In genomic region chr7:127885222-127885772, GRCh38 we compare ENCODE assay signal across 16 cellular contexts.
DNase-seq lines count a peak whose midpoint lies in the region; ATAC-seq and TF ChIP-seq lines count a peak whose summit lies in the region.
"Had no signal": no experiment of that assay in that cellular context is flagged by ENCODE, and none has a peak within 500 bp of the region (broad histone marks: within the 10 kb centered on the region; RNA-seq: fewer than 3 reads in every experiment).

No MANE protein-coding gene starts in this region.

- intact Hi-C loops in Right ventricle myocardium superior (cut with DNase I) (no loop called here), mucosa of descending colon (cut with DNase I, micrococcal nuclease) (no loop called here)

- H3K4me3 ChIP-seq in right atrium auricular region = no peak overlapping the region
- H3K4me3 ChIP-seq in mucosa of descending colon = no peak overlapping the region
- H3K4me3 ChIP-seq: GM12878, lower lobe of right lung, sigmoid colon, vagina had no signal

- H3K36me3 Mint-ChIP-seq in chondrocyte (ENCODE audit: low read depth) (peaks cover 8% of the 10 kb centered on the region), type B pancreatic cell (peaks cover 24% of the 10 kb centered on the region)

- peaks cover 45% of the 10 kb centered on the region for H3K4me1 Mint-ChIP-seq in chondrocyte (ENCODE audit: low read depth)
- H3K4me1 Mint-ChIP-seq in type B pancreatic cell (ENCODE audit: unreplicated experiment) = peaks cover 24% of the 10 kb centered on the region

- H3K4me3 Mint-ChIP-seq in chondrocyte (ENCODE audit: unreplicated experiment) (no peak overlapping the region), type B pancreatic cell (no peak overlapping the region)
- H3K4me3 Mint-ChIP-seq: CD8-positive, alpha-beta memory T cell; T-helper 17 cell had no signal

- no peak for TF ChIP-seq CTCF in right atrium auricular region (IDR thresholded peaks at IDR 0.05)
- no peak for TF ChIP-seq CTCF in chondrocyte (IDR thresholded peaks at IDR 0.05)
- no peak for TF ChIP-seq CTCF in mucosa of descending colon (IDR thresholded peaks at IDR 0.05)
- TF ChIP-seq CTCF in type B pancreatic cell (conservative IDR thresholded peaks at IDR 0.05) = no peak

- H3K9me3 Mint-ChIP-seq in chondrocyte (ENCODE audit: low read depth) = no peaks in the 10 kb centered on the region
- H3K9me3 Mint-ChIP-seq in type B pancreatic cell = no peaks in the 10 kb centered on the region
- H3K9me3 Mint-ChIP-seq: CD8-positive, alpha-beta memory T cell had no signal

- peak overlapping the region; percentile 60 to 65 for H3K27ac ChIP-seq in right atrium auricular region
- H3K27ac ChIP-seq: lower lobe of right lung, sigmoid colon, vagina had no signal

- H3K27me3 Mint-ChIP-seq in chondrocyte (ENCODE audit: low read depth) = no peaks in the 10 kb centered on the region
- H3K27me3 Mint-ChIP-seq in type B pancreatic cell = no peaks in the 10 kb centered on the region
- H3K27me3 Mint-ChIP-seq: CD8-positive, alpha-beta memory T cell; T-helper 17 cell had no signal

- no peak for DNase-seq in right atrium auricular region (ENCODE audit: low spot score)
- DNase-seq in Right ventricle myocardium superior = no peak
- DNase-seq in chondrocyte (ENCODE audit: low spot score) = no peak
- no peak for DNase-seq in mucosa of descending colon
- DNase-seq in type B pancreatic cell (ENCODE audit: extremely low spot score, unreplicated experiment) = no peak
- no peak for DNase-seq in effector CD4-positive, alpha-beta T cell
- no peak for DNase-seq in DMS79 (lab: John Stamatoyannopoulos, UW)
- DNase-seq: activated effector memory CD4-positive, alpha-beta T cell treated with anti-CD3 and anti-CD28 coated beads, Interleukin-2, amount 50 U/mL, for 16 hours; CD8-positive, alpha-beta memory T cell; lower lobe of right lung; NK-92 treated with Interleukin-12 subunit alpha and Interleukin-12 subunit beta, amount 100 ng/mL, for 24 hours; sigmoid colon; T-helper 17 cell had no signal

- ATAC-seq in Right ventricle myocardium superior (ENCODE audit: poor library complexity) (no peak), mucosa of descending colon (peak; percentile 59), GM18868 (IDR thresholded peaks at IDR 0.05; ENCODE audit: unreplicated experiment) (no peak)
- ATAC-seq: GM12878, T-helper 17 cell had no signal

- H3K27ac Mint-ChIP-seq in chondrocyte (ENCODE audit: unreplicated experiment) (peak overlapping the region; percentile 93), type B pancreatic cell (peak overlapping the region; percentile 76)
- H3K27ac Mint-ChIP-seq: T-helper 17 cell had no signal

- no peaks in the 10 kb centered on the region for H3K36me3 ChIP-seq in right atrium auricular region
- H3K36me3 ChIP-seq in mucosa of descending colon (ENCODE audit: low read depth) = no peaks in the 10 kb centered on the region

- H3K9me3 ChIP-seq in right atrium auricular region (no peaks in the 10 kb centered on the region), mucosa of descending colon (no peaks in the 10 kb centered on the region)
- H3K9me3 ChIP-seq: lower lobe of right lung, sigmoid colon, vagina had no signal

- H3K4me1 ChIP-seq in right atrium auricular region (peaks cover 0 to 66% of the 10 kb centered on the region in 2 donors), mucosa of descending colon (ENCODE audit: low read depth) (peaks cover 5% of the 10 kb centered on the region)

- no peaks in the 10 kb centered on the region for H3K27me3 ChIP-seq in right atrium auricular region
- H3K27me3 ChIP-seq: sigmoid colon, vagina had no signal
